Comparison of ENCODE assay signal across 20 cellular contexts in genomic region chr3:56997675-56998074, GRCh38.
DNase-seq lines count a peak whose midpoint lies in the region; ATAC-seq and TF ChIP-seq lines count a peak whose summit lies in the region.
"Had no signal": no experiment of that assay in that cellular context is flagged by ENCODE, and none has a peak within 500 bp of the region (broad histone marks: within the 10 kb centered on the region; RNA-seq: fewer than 3 reads in every experiment).

No MANE protein-coding gene starts in this region.

- H3K27ac ChIP-seq in VCaP, result peak overlapping the region; percentile 80
- H3K27ac ChIP-seq: KMS-11, PC-9 had no signal

- ATAC-seq in GM21390 (IDR thresholded peaks at IDR 0.05; ENCODE audit: unreplicated experiment), result no peak

- TF ChIP-seq CTCF in AG09309 (IDR thresholded peaks at IDR 0.05; ENCODE audit: control insufficient read depth, insufficient read depth, low read depth, low read length, missing control alignments) (no peak), VCaP (conservative IDR thresholded peaks at IDR 0.05) (no peak), fibroblast of the aortic adventitia (IDR thresholded peaks at IDR 0.05; ENCODE audit: insufficient read depth, low read length) (no peak), progenitor cell of endocrine pancreas (IDR thresholded peaks at IDR 0.05; ENCODE audit: unreplicated experiment) (no peak)

- no peak overlapping the region for H3K4me3 Mint-ChIP-seq in progenitor cell of endocrine pancreas (ENCODE audit: low read depth)
- H3K4me3 Mint-ChIP-seq: dendritic cell treated with granulocyte-macrophage colony-stimulating factor and Interleukin-4, amounts not matched to agents 40 ng/mL and 50 ng/mL, for 4 days; neural crest cell had no signal

- no peaks in the 10 kb centered on the region for H3K27me3 Mint-ChIP-seq in progenitor cell of endocrine pancreas

- H3K27ac Mint-ChIP-seq in progenitor cell of endocrine pancreas, result peak overlapping the region; percentile 0
- H3K27ac Mint-ChIP-seq: dendritic cell treated with granulocyte-macrophage colony-stimulating factor and Interleukin-4, amounts not matched to agents 40 ng/mL and 50 ng/mL, for 4 days had no signal

- H3K4me3 ChIP-seq in AG09309 (ENCODE audit: control insufficient read depth, low read depth, low read length) (no peak overlapping the region), fibroblast of the aortic adventitia (ENCODE audit: low read depth, low read length) (no peak overlapping the region)
- H3K4me3 ChIP-seq: heart right ventricle, PC-9 had no signal

- H3K9me3 Mint-ChIP-seq in progenitor cell of endocrine pancreas (ENCODE audit: low read depth), result no peaks in the 10 kb centered on the region
- H3K9me3 Mint-ChIP-seq: dendritic cell treated with granulocyte-macrophage colony-stimulating factor and Interleukin-4, amounts not matched to agents 40 ng/mL and 50 ng/mL, for 4 days; neural crest cell had no signal

- DNase-seq in AG09309 (ENCODE audit: low read depth), result peak; percentile 52
- DNase-seq in fibroblast of the aortic adventitia (ENCODE audit: low read depth), result peak; percentile 86
- no peak for DNase-seq in progenitor cell of endocrine pancreas (ENCODE audit: low spot score, unreplicated experiment)
- DNase-seq in T-helper 1 cell, result no peak
- no peak for DNase-seq in NCI-H2081 (lab: John Stamatoyannopoulos, UW)
- no peak for DNase-seq in HUDEP-2 (lab: John Stamatoyannopoulos, UW; ENCODE audit: unreplicated experiment in 76 of 76)
- DNase-seq: activated CD4-positive, alpha-beta T cell treated with anti-CD3 and anti-CD28 coated beads for 48 hours; activated naive CD4-positive, alpha-beta T cell; heart right ventricle; islet precursor cell; mesendoderm; NCI-H1048; NCI-H69; PC-9; stimulated activated CD4-positive, alpha-beta T cell treated with anti-CD3 and anti-CD28 coated beads, Interleukin-2, amount 100 ng/mL, for 48 hours had no signal

- peaks cover 18% of the 10 kb centered on the region for H3K4me1 Mint-ChIP-seq in progenitor cell of endocrine pancreas (ENCODE audit: low read depth)

- no peaks in the 10 kb centered on the region for H3K36me3 Mint-ChIP-seq in progenitor cell of endocrine pancreas (ENCODE audit: insufficient read depth)

Comparison
In these comparisons a context has a peak if more than half of its experiments do, and no peak if none do; other contexts are left out.
1. DNase-seq: peak in AG09309 (single experiment) and fibroblast of the aortic adventitia (single experiment); none in progenitor cell of endocrine pancreas (single experiment), T-helper 1 cell (0 of 5), NCI-H2081 (0 of 2) and HUDEP-2 (0 of 76).